In the genomic region with DNA sequence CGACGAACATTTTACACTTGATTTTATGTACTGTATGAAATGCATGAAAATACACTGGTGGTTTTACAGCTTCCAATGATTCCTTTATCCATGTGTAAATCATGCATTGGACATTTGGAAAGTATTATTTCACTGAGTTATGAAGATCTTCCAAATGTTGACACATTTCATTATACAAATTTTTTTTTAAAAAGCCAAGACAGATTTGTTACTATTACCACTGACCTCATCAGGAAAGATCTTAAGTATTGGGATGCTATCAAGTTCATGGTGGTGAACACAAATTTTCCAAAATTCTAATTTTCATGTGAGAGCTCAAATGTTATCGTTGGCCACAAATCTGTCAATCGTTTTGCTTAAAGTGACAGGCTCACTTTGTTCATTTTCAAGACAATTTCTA, we compare ENCODE assay signal across 28 cellular contexts.
"Had no signal": no experiment of that assay in that cellular context is flagged by ENCODE, and none has a peak within 500 bp of the region (broad histone marks: within the 10 kb centered on the region; RNA-seq: fewer than 3 reads in every experiment).

No MANE protein-coding gene starts in this region.

- DNase-seq: colonic mucosa; cortex of kidney; effector CD8-positive, alpha-beta T cell; effector memory CD8-positive, alpha-beta T cell; endodermal cell; erythroblast; esophagus squamous epithelium; foreskin fibroblast; foreskin melanocyte; gastrocnemius medialis; glutamatergic neuron; heart right ventricle; hippocampal formation; left cardiac atrium; left lung; left ventricle myocardium superior; lower lobe of right lung; mesenchymal stem cell; mucosa of descending colon; naive B cell; naive thymus-derived CD8-positive, alpha-beta T cell had no signal

- H3K27ac ChIP-seq: colonic mucosa, epithelial cell of prostate, esophagus squamous epithelium, gastrocnemius medialis, heart right ventricle, left lung, lower lobe of right lung had no signal

- H3K36me3 ChIP-seq: colonic mucosa, esophagus squamous epithelium, gastrocnemius medialis, heart right ventricle, left lung, lower lobe of right lung had no signal

- H3K4me3 Mint-ChIP-seq: dendritic cell treated with granulocyte-macrophage colony-stimulating factor and Interleukin-4, amounts not matched to agents 40 ng/mL and 50 ng/mL, for 4 days; effector memory CD8-positive, alpha-beta T cell; endodermal cell; mesothelial cell of epicardium; naive B cell; naive thymus-derived CD8-positive, alpha-beta T cell had no signal

- H3K4me3 ChIP-seq: colonic mucosa, esophagus squamous epithelium, gastrocnemius medialis, heart right ventricle, left lung, lower lobe of right lung, mucosa of descending colon had no signal

- H3K27me3 ChIP-seq: colonic mucosa, esophagus squamous epithelium, gastrocnemius medialis, heart right ventricle, left lung had no signal

- H3K27ac Mint-ChIP-seq: dendritic cell treated with granulocyte-macrophage colony-stimulating factor and Interleukin-4, amounts not matched to agents 40 ng/mL and 50 ng/mL, for 4 days; endodermal cell; mesothelial cell of epicardium; naive B cell had no signal

- ATAC-seq: effector memory CD8-positive, alpha-beta T cell; esophagus mucosa; gastrocnemius medialis; heart right ventricle; left cardiac atrium; left lung; left ventricle myocardium superior; lower lobe of right lung; mucosa of descending colon; naive thymus-derived CD8-positive, alpha-beta T cell had no signal

- H3K4me1 Mint-ChIP-seq: endodermal cell, naive B cell had no signal

- FAIRE-seq: endometrium, islet of Langerhans, keratinocyte had no signal

- H3K36me3 Mint-ChIP-seq: mesothelial cell of epicardium; naive B cell; naive thymus-derived CD8-positive, alpha-beta T cell had no signal

- H3K9me3 Mint-ChIP-seq: dendritic cell treated with granulocyte-macrophage colony-stimulating factor and Interleukin-4, amounts not matched to agents 40 ng/mL and 50 ng/mL, for 4 days; effector memory CD8-positive, alpha-beta T cell; endodermal cell; mesothelial cell of epicardium; naive thymus-derived CD8-positive, alpha-beta T cell had no signal

- H3K9me3 ChIP-seq: colonic mucosa, esophagus squamous epithelium, gastrocnemius medialis, heart right ventricle, left lung, lower lobe of right lung, mucosa of descending colon had no signal

- H3K4me1 ChIP-seq: gastrocnemius medialis, heart right ventricle, left lung, lower lobe of right lung had no signal
